In genomic region chr6:82951389-82951788, GRCh38 we compare ENCODE assay signal across 21 cellular contexts.
A peak's percentile ranks its signal among the peaks of the same experiment; 100 is the strongest.
DNase-seq lines count a peak whose midpoint lies in the region; ATAC-seq and TF ChIP-seq lines count a peak whose summit lies in the region.
"Had no signal": no experiment of that assay in that cellular context is flagged by ENCODE, and none has a peak within 500 bp of the region (broad histone marks: within the 10 kb centered on the region; RNA-seq: fewer than 3 reads in every experiment).

No MANE protein-coding gene starts in this region.

- H3K9me3 ChIP-seq in Loucy (ENCODE audit: insufficient read depth, low read depth, low read length) = no peaks in the 10 kb centered on the region; the same call in 1 of the 2 replicates
- H3K9me3 ChIP-seq in lower lobe of right lung = no peaks in the 10 kb centered on the region
- no peaks in the 10 kb centered on the region for H3K9me3 ChIP-seq in mucosa of descending colon
- H3K9me3 ChIP-seq: pancreas, SJSA1 had no signal

- no peak overlapping the region for H3K9ac ChIP-seq in Loucy (ENCODE audit: low read depth, low read length, poor library complexity, severe bottlenecking)

- peaks cover 61% of the 10 kb centered on the region for H3K79me2 ChIP-seq in Loucy (ENCODE audit: insufficient read depth, low read length)

- peaks cover 5% of the 10 kb centered on the region for H3K9me3 Mint-ChIP-seq in T-helper 2 cell treated with Interferon-gamma antibody and Interleukin-4, amounts not matched to agents 5 μg/mL and 100 μg/mL, for 36 hours

- ATAC-seq in lower lobe of right lung (peak; percentile 89 to 90), mucosa of descending colon (no peak)
- ATAC-seq: GM23338, natural killer cell, pancreas, right cardiac atrium had no signal

- no peaks in the 10 kb centered on the region for H3K9me2 ChIP-seq in Loucy (replicated peaks; ENCODE audit: low read depth, low read length)

- no peaks in the 10 kb centered on the region for H3K36me3 Mint-ChIP-seq in T-helper 2 cell treated with Interferon-gamma antibody and Interleukin-4, amounts not matched to agents 5 μg/mL and 100 μg/mL, for 36 hours (ENCODE audit: low read depth)
- H3K36me3 Mint-ChIP-seq: natural killer cell had no signal

- H3K4me1 ChIP-seq in Loucy (ENCODE audit: insufficient read depth, low read length, poor library complexity, severe bottlenecking) (peaks cover 42% of the 10 kb centered on the region), lower lobe of right lung (no peaks in the 10 kb centered on the region), mucosa of descending colon (ENCODE audit: low read depth) (no peaks in the 10 kb centered on the region)
- H3K4me1 ChIP-seq: pancreas had no signal

- H3K4me2 ChIP-seq in Loucy (ENCODE audit: low read depth, low read length, poor library complexity, severe bottlenecking) = peak overlapping the region; percentile 34
- H3K4me2 ChIP-seq: GM23338 had no signal

- H3K27me3 ChIP-seq in Loucy (ENCODE audit: insufficient read depth, low read length, poor library complexity, severe bottlenecking) (no peaks in the 10 kb centered on the region), lower lobe of right lung (ENCODE audit: low read depth) (no peaks in the 10 kb centered on the region)
- H3K27me3 ChIP-seq: pancreas, SJSA1 had no signal

- H2AFZ ChIP-seq in Loucy (ENCODE audit: low read length) = no peak overlapping the region
- H2AFZ ChIP-seq: GM23338 had no signal

- H3K27ac Mint-ChIP-seq in T-helper 2 cell treated with Interferon-gamma antibody and Interleukin-4, amounts not matched to agents 5 μg/mL and 100 μg/mL, for 36 hours = no peak overlapping the region
- H3K27ac Mint-ChIP-seq: activated naive CD4-positive, alpha-beta T cell treated with anti-CD3 and anti-CD28 coated beads, Interleukin-2, amount 50 U/mL, for 24 hours; GM23338; natural killer cell had no signal

- H3K27me3 Mint-ChIP-seq in T-helper 2 cell treated with Interferon-gamma antibody and Interleukin-4, amounts not matched to agents 5 μg/mL and 100 μg/mL, for 36 hours (ENCODE audit: low read depth) = no peaks in the 10 kb centered on the region
- H3K27me3 Mint-ChIP-seq: activated naive CD4-positive, alpha-beta T cell treated with anti-CD3 and anti-CD28 coated beads, Interleukin-2, amount 50 U/mL, for 24 hours had no signal

- H3K4me3 ChIP-seq in Loucy (ENCODE audit: low read length, poor library complexity, severe bottlenecking) (no peak overlapping the region), lower lobe of right lung (no peak overlapping the region), mucosa of descending colon (no peak overlapping the region)
- H3K4me3 ChIP-seq: GM23338, pancreas, SJSA1 had no signal

- H3K4me1 Mint-ChIP-seq in T-helper 2 cell treated with Interferon-gamma antibody and Interleukin-4, amounts not matched to agents 5 μg/mL and 100 μg/mL, for 36 hours (ENCODE audit: low read depth) = peaks cover 5% of the 10 kb centered on the region
- H3K4me1 Mint-ChIP-seq: GM23338, natural killer cell had no signal

- DNase-seq in ELR (ENCODE audit: low read depth) = peak; percentile 90
- DNase-seq in astrocyte of the hippocampus (ENCODE audit: low read depth, low spot score) = peak; percentile 44
- DNase-seq in lower lobe of right lung = no peak
- DNase-seq in cortex of kidney (lab: John Stamatoyannopoulos, UW) = no peak
- DNase-seq in amniotic stem cell (lab: John Stamatoyannopoulos, UW) = no peak
- DNase-seq in T-helper 2 cell treated with Interferon-gamma antibody and Interleukin-4, amounts not matched to agents 5 μg/mL and 100 μg/mL, for 36 hours (ENCODE audit: low spot score) = no peak
- no peak for DNase-seq in mucosa of descending colon
- DNase-seq: KBM-7; kidney glomerular epithelial cell; natural killer cell; NCI-H187; NCI-H748 treated with DMSO at 0.1 percent for 48 hours; pancreas; right cardiac atrium; stimulated activated CD4-positive, alpha-beta T cell treated with anti-CD3 and anti-CD28 coated beads, Interleukin-12 subunit alpha, Interleukin-12 subunit beta, amount 100 ng/mL, for 4 hours; WERI-Rb-1 had no signal

- H3K36me3 ChIP-seq in Loucy (ENCODE audit: insufficient read depth, low read length) (no peaks in the 10 kb centered on the region), lower lobe of right lung (no peaks in the 10 kb centered on the region), mucosa of descending colon (ENCODE audit: low read depth) (no peaks in the 10 kb centered on the region)
- H3K36me3 ChIP-seq: pancreas, SJSA1, WERI-Rb-1 had no signal

- peak overlapping the region; percentile 2 for H3K27ac ChIP-seq in lower lobe of right lung
- H3K27ac ChIP-seq: C4-2B, pancreas, SJSA1, WERI-Rb-1 had no signal

- H3F3A ChIP-seq in Loucy (ENCODE audit: low read depth) = no peaks in the 10 kb centered on the region

- intact Hi-C loops in lower lobe of right lung (cut with DNase I) (no loop called here), mucosa of descending colon (cut with DNase I, micrococcal nuclease) (no loop called here)

- no peaks in the 10 kb centered on the region for H4K20me1 ChIP-seq in Loucy (ENCODE audit: insufficient read depth, low read length, poor library complexity, severe bottlenecking)

- no peak for TF ChIP-seq CTCF in Loucy (conservative IDR thresholded peaks at IDR 0.05; ENCODE audit: low read length)
- no peak for TF ChIP-seq CTCF in lower lobe of right lung (IDR thresholded peaks at IDR 0.05)
- TF ChIP-seq CTCF in mucosa of descending colon (IDR thresholded peaks at IDR 0.05) = no peak

- H3K4me3 Mint-ChIP-seq in T-helper 2 cell treated with Interferon-gamma antibody and Interleukin-4, amounts not matched to agents 5 μg/mL and 100 μg/mL, for 36 hours = no peak overlapping the region
- H3K4me3 Mint-ChIP-seq: activated naive CD4-positive, alpha-beta T cell treated with anti-CD3 and anti-CD28 coated beads, Interleukin-2, amount 50 U/mL, for 24 hours; GM23338; natural killer cell had no signal

Comparison
In these comparisons a context has a peak if more than half of its experiments do, and no peak if none do; other contexts are left out.
1. DNase-seq: peak in ELR (single experiment) and astrocyte of the hippocampus (single experiment); none in lower lobe of right lung (single experiment), cortex of kidney (single experiment), amniotic stem cell (single experiment), T-helper 2 cell treated with Interferon-gamma antibody and Interleukin-4, amounts not matched to agents 5 μg/mL and 100 μg/mL, for 36 hours (single experiment) and mucosa of descending colon (0 of 3).